Comparison of ENCODE assay signal across 8 cellular contexts in the genomic region with DNA sequence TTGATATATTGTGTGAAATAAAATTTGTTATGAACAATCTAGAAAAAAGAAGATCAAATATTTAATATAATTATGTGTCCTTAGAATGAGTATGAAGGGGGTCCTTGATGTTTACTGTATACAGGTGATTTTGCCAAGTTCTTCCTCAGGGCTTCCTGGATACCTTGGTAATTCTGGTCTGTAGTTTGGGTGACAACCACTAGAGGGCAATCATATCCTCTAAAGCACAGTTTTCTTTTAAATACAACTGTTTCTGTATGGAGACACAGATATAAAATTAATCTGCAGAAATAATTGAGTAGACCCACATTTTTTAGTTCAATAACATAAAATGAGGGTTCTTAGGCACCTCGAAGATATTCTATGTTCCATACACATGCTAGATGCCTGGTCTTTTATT.
DNase-seq lines count a peak whose midpoint lies in the region; ATAC-seq and TF ChIP-seq lines count a peak whose summit lies in the region.

No MANE protein-coding gene starts in this region.

- TF ChIP-seq POLR2A in adrenal gland (IDR thresholded peaks at IDR 0.05) (no peak), right lobe of liver (IDR thresholded peaks at IDR 0.05) (no peak)

- ATAC-seq in right lobe of liver (peak; percentile 50 to 77 (median 70)), HG03280 (IDR thresholded peaks at IDR 0.05; ENCODE audit: unreplicated experiment) (no peak)
- ATAC-seq in activated T-helper 17 cell treated with anti-CD3 and anti-CD28 coated beads, Interleukin-2, amount 50 U/mL, for 72 hours (replicated peaks): no peak

- in situ Hi-C loops in G401 (cut with HindIII; ENCODE audit: low sequenced_read_pairs): no loop called here

- H3K36me3 Mint-ChIP-seq in activated T-helper 17 cell treated with anti-CD3 and anti-CD28 coated beads, Interleukin-2, amount 50 U/mL, for 72 hours (ENCODE audit: low read depth): no peaks in the 10 kb centered on the region

- H3K9me3 ChIP-seq in adrenal gland (replicated peaks in 1 of 3) (no peaks in the 10 kb centered on the region), right lobe of liver (no peaks in the 10 kb centered on the region)

- no peak overlapping the region for H3K4me3 Mint-ChIP-seq in activated T-helper 17 cell treated with anti-CD3 and anti-CD28 coated beads, Interleukin-2, amount 50 U/mL, for 72 hours

- H3K36me3 ChIP-seq in adrenal gland (replicated peaks in 1 of 2) (no peaks in the 10 kb centered on the region), right lobe of liver (no peaks in the 10 kb centered on the region)

- intact Hi-C loops in adrenal gland (cut with DNase I) (no loop called here), right lobe of liver (cut with DNase I) (no loop called here)

- H3K4me3 ChIP-seq in adrenal gland (no peak overlapping the region), right lobe of liver (no peak overlapping the region)

- no peaks in the 10 kb centered on the region for H3K4me1 ChIP-seq in adrenal gland (replicated peaks in 1 of 2)
- no peaks in the 10 kb centered on the region for H3K4me1 ChIP-seq in right lobe of liver

- no peaks in the 10 kb centered on the region for H3K4me1 Mint-ChIP-seq in activated T-helper 17 cell treated with anti-CD3 and anti-CD28 coated beads, Interleukin-2, amount 50 U/mL, for 72 hours

- no peaks in the 10 kb centered on the region for H3K9me3 Mint-ChIP-seq in activated T-helper 17 cell treated with anti-CD3 and anti-CD28 coated beads, Interleukin-2, amount 50 U/mL, for 72 hours

- TF ChIP-seq CTCF in adrenal gland (IDR thresholded peaks at IDR 0.05) (peak in 5 of 6 experiments; percentile 35 to 68 (median 42)), right lobe of liver (IDR thresholded peaks at IDR 0.05) (peak; percentile 42 to 79 (median 76))

- H3K27ac Mint-ChIP-seq in activated T-helper 17 cell treated with anti-CD3 and anti-CD28 coated beads, Interleukin-2, amount 50 U/mL, for 72 hours: no peak overlapping the region

- peak; percentile 20 for DNase-seq in AG08395 (ENCODE audit: low spot score)
- DNase-seq in G401 (ENCODE audit: low spot score): peak; percentile 26
- peak; percentile 2 for DNase-seq in HuH-7 (ENCODE audit: low spot score)
- peak in 3 of 7 donors; percentile 17 to 29 (median 20) for DNase-seq in adrenal gland
- no peak for DNase-seq in right lobe of liver
- no peak for DNase-seq in cerebellar nuclear complex (lab: John Stamatoyannopoulos, UW)

- WGBS in adrenal gland, 4 donors: 0% methylated on average over 1 of the region's 1 CpG
- WGBS in right lobe of liver (ENCODE audit: insufficient coverage, low coverage, low lambda C conversion rate, missing lambda C conversion rate): 0% methylated on average over 1 of the region's 1 CpG

- no peaks in the 10 kb centered on the region for H3K27me3 Mint-ChIP-seq in activated T-helper 17 cell treated with anti-CD3 and anti-CD28 coated beads, Interleukin-2, amount 50 U/mL, for 72 hours

- H3K27me3 ChIP-seq in adrenal gland (peaks cover 3% of the 10 kb centered on the region), right lobe of liver (no peaks in the 10 kb centered on the region)

- H3K27ac ChIP-seq in adrenal gland: no peak overlapping the region
- no peak overlapping the region for H3K27ac ChIP-seq in right lobe of liver

Comparison
In these comparisons a context has a peak if more than half of its experiments do, and no peak if none do; other contexts are left out.
1. DNase-seq: peak in AG08395 (single experiment), G401 (single experiment) and HuH-7 (single experiment); none in right lobe of liver (0 of 3) and cerebellar nuclear complex (0 of 2).
2. ATAC-seq: peak in right lobe of liver (4 of 4); none in activated T-helper 17 cell treated with anti-CD3 and anti-CD28 coated beads, Interleukin-2, amount 50 U/mL, for 72 hours (single experiment) and HG03280 (single experiment).